ENCODE assay signal across 9 cellular contexts in genomic region chr2:29113891-29114321, GRCh38. TPM values are rescaled to one million over a fixed set of nuclear protein-coding genes. Genes with fewer than 3 reads are reported as not detected.
DNase-seq lines count a peak whose midpoint lies in the region; ATAC-seq, FAIRE-seq and TF ChIP-seq lines count a peak whose summit lies in the region.
"Had no signal": no experiment of that assay in that cellular context is flagged by ENCODE, and none has a peak within 500 bp of the region (broad histone marks: within the 10 kb centered on the region; RNA-seq: fewer than 3 reads in every experiment).

No MANE protein-coding gene starts in this region.

- peaks cover 10% of the 10 kb centered on the region for H3K79me2 ChIP-seq in keratinocyte (ENCODE audit: control insufficient read depth, insufficient read depth, low read length)

- no peaks in the 10 kb centered on the region for H3K9me1 ChIP-seq in keratinocyte (ENCODE audit: control insufficient read depth, extremely low read depth, insufficient read depth, low read length)

- H2AFZ ChIP-seq in keratinocyte (ENCODE audit: control insufficient read depth, low read length), result no peak overlapping the region

- TF ChIP-seq POLR2A in uterus (IDR thresholded peaks at IDR 0.05), result no peak

- peak overlapping the region; percentile 66 for H3K27ac ChIP-seq in keratinocyte (ENCODE audit: control insufficient read depth, insufficient read depth, low read length)
- H3K27ac ChIP-seq in uterus, result no peak overlapping the region
- H3K27ac ChIP-seq: 22Rv1 had no signal

- peak overlapping the region; percentile 92 for H3K9ac ChIP-seq in adipocyte (ENCODE audit: low read length)
- H3K9ac ChIP-seq in keratinocyte (ENCODE audit: control insufficient read depth, extremely low read depth, insufficient read depth, low read length), result peak overlapping the region; percentile 85

- H3K4me3 ChIP-seq in adipocyte (ENCODE audit: low read length), result peak overlapping the region; percentile 94
- H3K4me3 ChIP-seq in keratinocyte (ENCODE audit: control insufficient read depth in 2 of 3, extremely low read depth in 1 of 3, insufficient read depth in 2 of 3, low read depth in 1 of 3, low read length in 3 of 3), result peak overlapping the region; percentile 5 to 67 (median 49)
- no peak overlapping the region for H3K4me3 ChIP-seq in uterus

- DNase-seq in NCI-H1092 treated with DMSO at 0.1 percent for 48 hours (lab: John Stamatoyannopoulos, UW) (peak; percentile 44), NCI-H1092 (lab: John Stamatoyannopoulos, UW) (no peak), NCI-H2029 treated with DMSO at 0.1 percent for 48 hours (lab: John Stamatoyannopoulos, UW) (peak; percentile 91), adipocyte (ENCODE audit: low read depth) (peak; percentile 65), keratinocyte (ENCODE audit: low read depth, low spot score) (no peak), uterus (peak; percentile 18)
- DNase-seq in stimulated activated CD4-positive, alpha-beta T cell treated with anti-CD3 and anti-CD28 coated beads, Interleukin-1b, Interleukin-23, amount 100 ng/mL, for 48 hours, result no peak

- H3K9me3 ChIP-seq in adipocyte (ENCODE audit: control insufficient read depth, low read length), result no peaks in the 10 kb centered on the region
- H3K9me3 ChIP-seq in keratinocyte (ENCODE audit: control insufficient read depth, low read depth, low read length), result no peaks in the 10 kb centered on the region
- no peaks in the 10 kb centered on the region for H3K9me3 ChIP-seq in uterus

- H3K4me2 ChIP-seq in keratinocyte (ENCODE audit: control insufficient read depth, extremely low read depth, insufficient read depth, low read depth, low read length), result peak overlapping the region; percentile 61

- dilution Hi-C loops in keratinocyte (cut with MboI; ENCODE audit: extremely low pct_ligation_motif_present, low sequenced_read_pairs), result no loop called here

- ATAC-seq in GM19467 (IDR thresholded peaks at IDR 0.05; ENCODE audit: unreplicated experiment), result no peak

- TF ChIP-seq CTCF in keratinocyte (optimal IDR thresholded peaks at IDR 0.05 in 1 of 3, IDR thresholded peaks at IDR 0.05 in 1 of 3, conservative IDR thresholded peaks at IDR 0.05 in 1 of 3; ENCODE audit: extremely low read depth in 1 of 3, insufficient read depth in 2 of 3, low read length in 3 of 3) (no peak), uterus (IDR thresholded peaks at IDR 0.05) (no peak)

- intact Hi-C loops in uterus (cut with DNase I; ENCODE audit: low total_unique reads), result no loop called here

- peaks cover 62% of the 10 kb centered on the region for H3K4me1 ChIP-seq in adipocyte (ENCODE audit: control insufficient read depth, insufficient read depth, low read length)
- peaks cover 51% of the 10 kb centered on the region for H3K4me1 ChIP-seq in keratinocyte (ENCODE audit: control insufficient read depth, extremely low read depth, insufficient read depth, low read length)
- H3K4me1 ChIP-seq in uterus, result no peaks in the 10 kb centered on the region

- H3K36me3 ChIP-seq in adipocyte (ENCODE audit: control insufficient read depth, insufficient read depth, low read length, severe bottlenecking) (no peaks in the 10 kb centered on the region), keratinocyte (ENCODE audit: control insufficient read depth in 2 of 2, extremely low read depth in 1 of 2, insufficient read depth in 2 of 2, low read length in 2 of 2) (peaks cover 0 to 1% of the 10 kb centered on the region in 2 experiments), uterus (no peaks in the 10 kb centered on the region)

- peak; percentile 57 for FAIRE-seq in keratinocyte (lab: Jason Lieb, UNC)

- no peaks in the 10 kb centered on the region for H3K27me3 ChIP-seq in adipocyte (replicated peaks; ENCODE audit: control insufficient read depth, insufficient read depth, low read length)
- H3K27me3 ChIP-seq in keratinocyte (ENCODE audit: control insufficient read depth, extremely low read depth, insufficient read depth, low read length), result no peaks in the 10 kb centered on the region
- H3K27me3 ChIP-seq in uterus, result no peaks in the 10 kb centered on the region

- H4K20me1 ChIP-seq in keratinocyte (ENCODE audit: control insufficient read depth, extremely low read depth, insufficient read depth, low read length), result no peaks in the 10 kb centered on the region

RNA-seq across cellular contexts. Expression of gene CLIP4, which starts 1.3 kb away (rescaled TPM):
- polyA plus RNA-seq in keratinocyte, result 32.1 to 51.3 TPM (median 46.6 TPM) in 3 replicates
- 73.0 TPM for polyA plus RNA-seq in keratinocyte (2011; ENCODE audit: low read depth)
- 25.9 and 51.5 TPM in 2 replicates for polyA plus RNA-seq in keratinocyte (2011; cell fraction: cytosol; rRNA removed)
- polyA plus RNA-seq in keratinocyte (2011; cell fraction: nucleus; rRNA removed), result 59.3 and 81.4 TPM in 2 replicates
- 24.0 and 55.6 TPM in 2 replicates for polyA plus RNA-seq in keratinocyte (2012; ENCODE audit: low replicate concordance)
- 14.5 to 68.6 TPM (median 67.0 TPM) in 3 replicates for polyA minus RNA-seq in keratinocyte
- polyA minus RNA-seq in keratinocyte (2011; cell fraction: cytosol; rRNA and poly(A)+ RNA removed), result 26.7 TPM
- polyA minus RNA-seq in keratinocyte (2011; cell fraction: nucleus; rRNA and poly(A)+ RNA removed), result 60.5 and 97.9 TPM in 2 replicates
- 10 to 100 TPM; 24.1 to 48.7 (median 40.1) TPM for total RNA-seq in uterus

RNA-seq across cellular contexts. Expression of gene PCARE, which starts 39.6 kb away (rescaled TPM):
- 0.01 TPM in 1 of 3 replicates, not detected in the others for polyA plus RNA-seq in keratinocyte
- not detected for polyA plus RNA-seq in keratinocyte (2011; ENCODE audit: low read depth)
- polyA plus RNA-seq in keratinocyte (2011; cell fraction: cytosol; rRNA removed), result not detected in 2 replicates
- polyA plus RNA-seq in keratinocyte (2011; cell fraction: nucleus; rRNA removed), result not detected in 2 replicates
- not detected in 2 replicates for polyA plus RNA-seq in keratinocyte (2012; ENCODE audit: low replicate concordance)
- not detected in 3 replicates for polyA minus RNA-seq in keratinocyte
- polyA minus RNA-seq in keratinocyte (2011; cell fraction: cytosol; rRNA and poly(A)+ RNA removed), result not detected
- not detected in 2 replicates for polyA minus RNA-seq in keratinocyte (2011; cell fraction: nucleus; rRNA and poly(A)+ RNA removed)
- not detected for total RNA-seq in uterus

Comparison
In these comparisons a context has a peak if more than half of its experiments do, and no peak if none do; other contexts are left out.
1. DNase-seq: peak in NCI-H1092 treated with DMSO at 0.1 percent for 48 hours (single experiment), NCI-H2029 treated with DMSO at 0.1 percent for 48 hours (single experiment), adipocyte (single experiment) and uterus (2 of 2); none in NCI-H1092 (single experiment), keratinocyte (single experiment) and stimulated activated CD4-positive, alpha-beta T cell treated with anti-CD3 and anti-CD28 coated beads, Interleukin-1b, Interleukin-23, amount 100 ng/mL, for 48 hours (single experiment).
2. H3K4me3 ChIP-seq: peak in adipocyte (single experiment) and keratinocyte (3 of 3); none in uterus (0 of 2).